Comparison of ENCODE assay signal across 9 cellular contexts in the genomic region with DNA sequence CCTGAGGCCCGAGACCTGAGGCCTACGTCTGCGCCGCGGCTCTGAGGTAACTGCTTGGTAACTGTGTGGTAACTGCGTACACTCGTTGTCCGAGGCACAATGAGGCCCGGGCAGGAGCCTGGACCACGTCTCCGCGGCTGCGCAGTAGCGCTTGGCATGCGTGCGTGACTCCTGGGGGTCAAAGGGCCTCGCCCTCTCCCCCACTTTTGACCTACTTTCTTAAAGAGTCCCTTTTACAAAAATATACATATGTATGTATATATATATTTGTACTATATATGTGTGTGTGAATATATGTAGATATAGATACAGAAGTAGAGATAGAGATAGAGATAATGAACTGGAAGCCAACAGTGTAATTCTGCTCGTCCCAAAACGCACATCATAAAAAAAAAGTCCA. TPM values are rescaled to one million over a fixed set of nuclear protein-coding genes. Genes with fewer than 3 reads are reported as not detected.
"Had no signal": no experiment of that assay in that cellular context is flagged by ENCODE, and none has a peak within 500 bp of the region (broad histone marks: within the 10 kb centered on the region; RNA-seq: fewer than 3 reads in every experiment).

BEND2 (minus strand) TSS at position 101 of the 400 bp plus-strand sequence. CDS start 136 bp downstream, outside the sequence.

- H3K27ac Mint-ChIP-seq: IgD-negative memory B cell had no signal

- H3K4me3 ChIP-seq: K562 had no signal

- DNase-seq: IMR-90, KBM-7, KG1 had no signal

- H3K27me3 Mint-ChIP-seq: IgD-negative memory B cell had no signal

- H3K4me1 Mint-ChIP-seq: IgD-negative memory B cell had no signal

- H3K27ac ChIP-seq: HL-60 had no signal

RNA-seq across cellular contexts. Expression of gene BEND2, which starts in this region (rescaled TPM):
- total RNA-seq: HepG2, HT-29, HT1080, IMR-90 had no signal
- polyA plus RNA-seq: HepG2, IMR-90 had no signal
